In the genomic region with DNA sequence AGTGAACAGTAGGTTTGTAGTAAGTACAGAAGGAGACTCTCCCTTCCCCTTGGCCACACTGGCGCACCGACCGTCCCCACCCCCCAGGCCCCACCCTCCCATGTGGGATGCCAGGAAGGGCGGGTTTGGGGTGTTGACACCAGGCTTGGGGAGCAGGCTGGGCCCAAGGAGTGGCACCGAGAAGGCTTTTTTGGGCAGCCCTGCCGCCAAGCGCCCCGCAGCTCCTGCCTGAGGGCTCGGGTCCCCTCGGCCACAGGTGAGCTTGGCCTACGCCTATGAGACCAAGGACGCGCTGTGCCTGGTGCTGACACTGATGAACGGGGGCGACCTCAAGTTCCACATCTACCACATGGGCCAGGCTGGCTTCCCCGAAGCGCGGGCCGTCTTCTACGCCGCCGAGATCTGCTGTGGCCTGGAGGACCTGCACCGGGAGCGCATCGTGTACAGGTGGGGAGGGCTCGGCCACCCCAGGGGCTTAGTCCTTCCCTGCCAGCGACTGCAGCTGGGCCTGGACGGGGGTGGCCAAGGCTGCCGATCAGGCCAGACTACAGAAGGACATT, we compare ENCODE assay signal across 20 cellular contexts. TPM values are rescaled to one million over a fixed set of nuclear protein-coding genes. Genes with fewer than 3 reads are reported as not detected.
DNase-seq lines count a peak whose midpoint lies in the region; ATAC-seq, FAIRE-seq and TF ChIP-seq lines count a peak whose summit lies in the region.
"Had no signal": no experiment of that assay in that cellular context is flagged by ENCODE, and none has a peak within 500 bp of the region (broad histone marks: within the 10 kb centered on the region; RNA-seq: fewer than 3 reads in every experiment).

No MANE protein-coding gene starts in this region.

- peak overlapping the region; percentile 87 for H3K27ac ChIP-seq in CD4-positive, alpha-beta memory T cell (ENCODE audit: low read depth, low read length)
- peak overlapping the region; percentile 54 for H3K27ac ChIP-seq in keratinocyte (ENCODE audit: control insufficient read depth, insufficient read depth, low read length)
- H3K27ac ChIP-seq: foreskin keratinocyte, parathyroid adenoma had no signal

- dilution Hi-C loops in keratinocyte (cut with MboI; ENCODE audit: extremely low pct_ligation_motif_present, low sequenced_read_pairs): no loop called here

- no peak for DNase-seq in T-helper 2 cell treated with Interferon-gamma antibody and Interleukin-4, amounts not matched to agents 5 μg/mL and 100 μg/mL, for 36 hours (ENCODE audit: low spot score)
- DNase-seq in T-helper 2 cell: no peak
- DNase-seq in CD4-positive, alpha-beta memory T cell: no peak
- no peak for DNase-seq in activated CD8-positive, alpha-beta T cell treated with anti-CD3 and anti-CD28 coated beads for 36 hours
- DNase-seq in keratinocyte (ENCODE audit: low read depth, low spot score): no peak
- no peak for DNase-seq in COLO829 (ENCODE audit: low spot score)
- DNase-seq in HuH-7 (ENCODE audit: low spot score): no peak
- DNase-seq: aorta; foreskin keratinocyte; NCI-H446; SIG-M5; stimulated activated naive B cell treated with anti-CD40 and anti-IgM and Interleukin-4, amounts not matched to agents 10 μg/mL and 1 μg/mL and 100 μg/mL, for 72 hours; T-helper 9 cell; trophoblast cell had no signal

- peaks cover 53% of the 10 kb centered on the region for H3K4me1 Mint-ChIP-seq in T-helper 2 cell treated with Interferon-gamma antibody and Interleukin-4, amounts not matched to agents 5 μg/mL and 100 μg/mL, for 36 hours (ENCODE audit: low read depth)
- H3K4me1 Mint-ChIP-seq in CD4-positive, alpha-beta memory T cell: peaks cover 44 to 97% (median 65%) of the 10 kb centered on the region in 4 donors
- H3K4me1 Mint-ChIP-seq in activated CD8-positive, alpha-beta T cell treated with anti-CD3 and anti-CD28 coated beads for 36 hours (ENCODE audit: low read depth): peaks cover 74% of the 10 kb centered on the region

- H3K79me2 ChIP-seq in keratinocyte (ENCODE audit: control insufficient read depth, insufficient read depth, low read length): peaks cover 12% of the 10 kb centered on the region
- H3K79me2 ChIP-seq: parathyroid adenoma had no signal

- peaks cover 81% of the 10 kb centered on the region for H3K36me3 ChIP-seq in CD4-positive, alpha-beta memory T cell (ENCODE audit: insufficient read depth, low read length)
- H3K36me3 ChIP-seq in keratinocyte (ENCODE audit: control insufficient read depth in 2 of 2, extremely low read depth in 1 of 2, insufficient read depth in 2 of 2, low read length in 2 of 2): peaks cover 23 to 58% of the 10 kb centered on the region in 2 experiments

- FAIRE-seq in keratinocyte (lab: Jason Lieb, UNC): no peak

- H3K27ac Mint-ChIP-seq in T-helper 2 cell treated with Interferon-gamma antibody and Interleukin-4, amounts not matched to agents 5 μg/mL and 100 μg/mL, for 36 hours: peak overlapping the region; percentile 57
- H3K27ac Mint-ChIP-seq in CD4-positive, alpha-beta memory T cell: peak overlapping the region in 6 of 7 donors; percentile 37 to 96 (median 92)
- peak overlapping the region; percentile 98 for H3K27ac Mint-ChIP-seq in activated CD8-positive, alpha-beta T cell treated with anti-CD3 and anti-CD28 coated beads for 36 hours

- H3K4me1 ChIP-seq in CD4-positive, alpha-beta memory T cell (ENCODE audit: insufficient read depth, low read length): peaks cover 98% of the 10 kb centered on the region
- peaks cover 62% of the 10 kb centered on the region for H3K4me1 ChIP-seq in keratinocyte (ENCODE audit: control insufficient read depth, extremely low read depth, insufficient read depth, low read length)
- H3K4me1 ChIP-seq: parathyroid adenoma had no signal

- TF ChIP-seq CTCF in activated CD8-positive, alpha-beta T cell treated with anti-CD3 and anti-CD28 coated beads for 36 hours (IDR thresholded peaks at IDR 0.05): no peak
- no peak for TF ChIP-seq CTCF in keratinocyte (optimal IDR thresholded peaks at IDR 0.05 in 1 of 3, IDR thresholded peaks at IDR 0.05 in 1 of 3, conservative IDR thresholded peaks at IDR 0.05 in 1 of 3; ENCODE audit: extremely low read depth in 1 of 3, insufficient read depth in 2 of 3, low read length in 3 of 3)

- H3K27me3 Mint-ChIP-seq in T-helper 2 cell treated with Interferon-gamma antibody and Interleukin-4, amounts not matched to agents 5 μg/mL and 100 μg/mL, for 36 hours (ENCODE audit: low read depth): no peaks in the 10 kb centered on the region
- H3K27me3 Mint-ChIP-seq in CD4-positive, alpha-beta memory T cell: no peaks in the 10 kb centered on the region
- H3K27me3 Mint-ChIP-seq in activated CD8-positive, alpha-beta T cell treated with anti-CD3 and anti-CD28 coated beads for 36 hours: no peaks in the 10 kb centered on the region
- H3K27me3 Mint-ChIP-seq: stimulated activated naive B cell treated with anti-CD40 and anti-IgM and Interleukin-4, amounts not matched to agents 10 μg/mL and 1 μg/mL and 100 μg/mL, for 72 hours had no signal

- H4K20me1 ChIP-seq in keratinocyte (ENCODE audit: control insufficient read depth, extremely low read depth, insufficient read depth, low read length): no peaks in the 10 kb centered on the region

- no peaks in the 10 kb centered on the region for H3K9me3 Mint-ChIP-seq in T-helper 2 cell treated with Interferon-gamma antibody and Interleukin-4, amounts not matched to agents 5 μg/mL and 100 μg/mL, for 36 hours
- H3K9me3 Mint-ChIP-seq in CD4-positive, alpha-beta memory T cell: peaks cover 0 to 4% (median 0%) of the 10 kb centered on the region in 8 donors
- no peaks in the 10 kb centered on the region for H3K9me3 Mint-ChIP-seq in activated CD8-positive, alpha-beta T cell treated with anti-CD3 and anti-CD28 coated beads for 36 hours
- H3K9me3 Mint-ChIP-seq: CD14-positive monocyte; stimulated activated naive B cell treated with anti-CD40 and anti-IgM and Interleukin-4, amounts not matched to agents 10 μg/mL and 1 μg/mL and 100 μg/mL, for 72 hours had no signal

- no peak overlapping the region for H3K4me2 ChIP-seq in keratinocyte (ENCODE audit: control insufficient read depth, extremely low read depth, insufficient read depth, low read depth, low read length)

- CTCF ChIA-PET in CD4-positive, alpha-beta memory T cell (lab: Charles Lee; ENCODE audit: partially characterized antibody): interaction anchor here (0.8 to 14.2 kb wide), 4 partner anchors 12 to 43 kb away, joined by 3 to 307 read pairs (median 56); a partner anchor contains a TSS
- CTCF ChIA-PET in activated CD8-positive, alpha-beta T cell treated with anti-CD3 and anti-CD28 coated beads for 36 hours (lab: Charles Lee): interaction anchor here (1.2 to 7.0 kb wide), 5 partner anchors 20 to 115 kb away, joined by 3 to 71 read pairs (median 53); no protein-coding TSS in a partner anchor

- peak overlapping the region; percentile 47 for H3K9ac ChIP-seq in keratinocyte (ENCODE audit: control insufficient read depth, extremely low read depth, insufficient read depth, low read length)
- H3K9ac ChIP-seq: parathyroid adenoma had no signal

- intact Hi-C loops in CD4-positive, alpha-beta memory T cell (cut with micrococcal nuclease): loop anchor here (1.0 kb wide), 1 partner anchor 7 kb away; a partner anchor contains a TSS
- intact Hi-C loops in activated CD8-positive, alpha-beta T cell treated with anti-CD3 and anti-CD28 coated beads for 36 hours (cut with micrococcal nuclease): no loop called here

- POLR2A ChIA-PET in CD4-positive, alpha-beta memory T cell (lab: Charles Lee; ENCODE audit: partially characterized antibody): interaction anchor here (0.9 to 14.3 kb wide), 8 partner anchors 10 to 73 kb away, joined by 3 to 1171 read pairs (median 4); a partner anchor contains a TSS
- POLR2A ChIA-PET in activated CD8-positive, alpha-beta T cell treated with anti-CD3 and anti-CD28 coated beads for 36 hours (lab: Charles Lee): interaction anchor here (0.7 to 15.2 kb wide), 8 partner anchors 12 to 44 kb away, joined by 3 to 606 read pairs (median 8); a partner anchor contains a TSS

- H3K4me3 Mint-ChIP-seq in T-helper 2 cell treated with Interferon-gamma antibody and Interleukin-4, amounts not matched to agents 5 μg/mL and 100 μg/mL, for 36 hours: peak overlapping the region; percentile 38
- H3K4me3 Mint-ChIP-seq in CD4-positive, alpha-beta memory T cell: peak overlapping the region in 7 of 8 donors; percentile 44 to 86 (median 72)
- no peak overlapping the region for H3K4me3 Mint-ChIP-seq in activated CD8-positive, alpha-beta T cell treated with anti-CD3 and anti-CD28 coated beads for 36 hours
- H3K4me3 Mint-ChIP-seq: CD14-positive monocyte had no signal

- peaks cover 84% of the 10 kb centered on the region for H3K36me3 Mint-ChIP-seq in T-helper 2 cell treated with Interferon-gamma antibody and Interleukin-4, amounts not matched to agents 5 μg/mL and 100 μg/mL, for 36 hours (ENCODE audit: low read depth)
- peaks cover 66 to 77% of the 10 kb centered on the region in 2 donors for H3K36me3 Mint-ChIP-seq in CD4-positive, alpha-beta memory T cell
- peaks cover 87% of the 10 kb centered on the region for H3K36me3 Mint-ChIP-seq in activated CD8-positive, alpha-beta T cell treated with anti-CD3 and anti-CD28 coated beads for 36 hours (ENCODE audit: low read depth)

- no peaks in the 10 kb centered on the region for H3K27me3 ChIP-seq in CD4-positive, alpha-beta memory T cell (ENCODE audit: insufficient read depth, low read length)
- H3K27me3 ChIP-seq in keratinocyte (ENCODE audit: control insufficient read depth, extremely low read depth, insufficient read depth, low read length): no peaks in the 10 kb centered on the region
- H3K27me3 ChIP-seq: foreskin keratinocyte had no signal

- no peaks in the 10 kb centered on the region for H3K9me3 ChIP-seq in CD4-positive, alpha-beta memory T cell (ENCODE audit: control insufficient read depth in 1 of 2, low read length in 2 of 2)
- H3K9me3 ChIP-seq in keratinocyte (ENCODE audit: control insufficient read depth, low read depth, low read length): no peaks in the 10 kb centered on the region

- ATAC-seq in activated CD8-positive, alpha-beta T cell treated with anti-CD3 and anti-CD28 coated beads for 36 hours: no peak
- no peak for ATAC-seq in GM21723 (IDR thresholded peaks at IDR 0.05; ENCODE audit: unreplicated experiment)
- ATAC-seq: left lobe of liver; stimulated activated naive B cell treated with anti-CD40 and anti-IgM and Interleukin-4, amounts not matched to agents 10 μg/mL and 1 μg/mL and 100 μg/mL, for 72 hours had no signal

- no peaks in the 10 kb centered on the region for H3K9me1 ChIP-seq in keratinocyte (ENCODE audit: control insufficient read depth, extremely low read depth, insufficient read depth, low read length)

- no peak overlapping the region for H2AFZ ChIP-seq in keratinocyte (ENCODE audit: control insufficient read depth, low read length)
- H2AFZ ChIP-seq: parathyroid adenoma had no signal

- H3K4me3 ChIP-seq in CD4-positive, alpha-beta memory T cell (ENCODE audit: low read length in 2 of 2): no peak overlapping the region
- no peak overlapping the region for H3K4me3 ChIP-seq in keratinocyte (ENCODE audit: control insufficient read depth in 2 of 3, extremely low read depth in 1 of 3, insufficient read depth in 2 of 3, low read depth in 1 of 3, low read length in 3 of 3)
- H3K4me3 ChIP-seq: skin epidermis had no signal

RNA-seq across cellular contexts. Expression of a gene that starts 7.3 kb away (rescaled TPM):
- 100 to 1,000 TPM; 189 to 191 TPM for total RNA-seq in CD4-positive, alpha-beta memory T cell
- polyA plus RNA-seq in CD4-positive, alpha-beta memory T cell: 100 to 1,000 TPM in 1 of 2 donors, 10 to 100 TPM in 1; 72.4 to 203 TPM
- 100 to 1,000 TPM; 133 to 137 TPM for total RNA-seq in activated CD8-positive, alpha-beta T cell treated with anti-CD3 and anti-CD28 coated beads for 36 hours
- 23.4 to 38.5 TPM (median 29.9 TPM) in 3 replicates for polyA plus RNA-seq in keratinocyte
- polyA plus RNA-seq in keratinocyte (2011; ENCODE audit: low read depth): 8.5 TPM
- polyA plus RNA-seq in keratinocyte (2011; cell fraction: cytosol; rRNA removed): 17.7 and 37.1 TPM in 2 replicates
- 20.6 and 22.3 TPM in 2 replicates for polyA plus RNA-seq in keratinocyte (2011; cell fraction: nucleus; rRNA removed)
- polyA plus RNA-seq in keratinocyte (2012; ENCODE audit: low replicate concordance): 12.6 and 45.5 TPM in 2 replicates
- 20.8 to 36.8 TPM (median 32.9 TPM) in 3 replicates for polyA minus RNA-seq in keratinocyte
- 50.6 TPM for polyA minus RNA-seq in keratinocyte (2011; cell fraction: cytosol; rRNA and poly(A)+ RNA removed)
- 13.2 and 19.5 TPM in 2 replicates for polyA minus RNA-seq in keratinocyte (2011; cell fraction: nucleus; rRNA and poly(A)+ RNA removed)

RNA-seq across cellular contexts. Expression of a gene that starts 12.9 kb away (rescaled TPM):
- total RNA-seq in CD4-positive, alpha-beta memory T cell: 1 to 10 TPM; 5.2 to 7.2 TPM
- polyA plus RNA-seq in CD4-positive, alpha-beta memory T cell: 10 to 100 TPM; 14.3 to 17.8 TPM
- 10 to 100 TPM; 32.6 to 36.4 TPM for total RNA-seq in activated CD8-positive, alpha-beta T cell treated with anti-CD3 and anti-CD28 coated beads for 36 hours
- polyA plus RNA-seq in keratinocyte: 1.1 to 4.7 TPM (median 4.3 TPM) in 3 replicates
- 0.69 TPM for polyA plus RNA-seq in keratinocyte (2011; ENCODE audit: low read depth)
- 2.2 and 14.0 TPM in 2 replicates for polyA plus RNA-seq in keratinocyte (2011; cell fraction: cytosol; rRNA removed)
- polyA plus RNA-seq in keratinocyte (2011; cell fraction: nucleus; rRNA removed): 2.8 and 7.2 TPM in 2 replicates
- 2.0 and 7.7 TPM in 2 replicates for polyA plus RNA-seq in keratinocyte (2012; ENCODE audit: low replicate concordance)
- polyA minus RNA-seq in keratinocyte: 0.32 to 2.3 TPM (median 0.40 TPM) in 3 replicates
- 14.4 TPM for polyA minus RNA-seq in keratinocyte (2011; cell fraction: cytosol; rRNA and poly(A)+ RNA removed)
- polyA minus RNA-seq in keratinocyte (2011; cell fraction: nucleus; rRNA and poly(A)+ RNA removed): 2.2 and 3.4 TPM in 2 replicates

RNA-seq across cellular contexts. Expression of a gene that starts 24.4 kb away (rescaled TPM):
- not detected for total RNA-seq in CD4-positive, alpha-beta memory T cell
- polyA plus RNA-seq in CD4-positive, alpha-beta memory T cell: 1 to 10 TPM; 2.0 to 2.4 TPM
- 1 to 10 TPM; 7.9 TPM for total RNA-seq in activated CD8-positive, alpha-beta T cell treated with anti-CD3 and anti-CD28 coated beads for 36 hours
- 6.0 to 11.2 TPM (median 7.7 TPM) in 3 replicates for polyA plus RNA-seq in keratinocyte
- polyA plus RNA-seq in keratinocyte (2011; ENCODE audit: low read depth): 2.1 TPM
- 6.1 and 18.8 TPM in 2 replicates for polyA plus RNA-seq in keratinocyte (2011; cell fraction: cytosol; rRNA removed)
- 5.3 and 8.8 TPM in 2 replicates for polyA plus RNA-seq in keratinocyte (2011; cell fraction: nucleus; rRNA removed)
- 13.5 and 15.7 TPM in 2 replicates for polyA plus RNA-seq in keratinocyte (2012; ENCODE audit: low replicate concordance)
- 2.7 to 6.3 TPM (median 2.9 TPM) in 3 replicates for polyA minus RNA-seq in keratinocyte
- 20.7 TPM for polyA minus RNA-seq in keratinocyte (2011; cell fraction: cytosol; rRNA and poly(A)+ RNA removed)
- polyA minus RNA-seq in keratinocyte (2011; cell fraction: nucleus; rRNA and poly(A)+ RNA removed): 3.8 and 4.1 TPM in 2 replicates

RNA-seq across cellular contexts. Expression of a gene that starts 33.3 kb away (rescaled TPM):
- total RNA-seq in CD4-positive, alpha-beta memory T cell: not detected
- polyA plus RNA-seq in CD4-positive, alpha-beta memory T cell: not detected
- not detected for total RNA-seq in activated CD8-positive, alpha-beta T cell treated with anti-CD3 and anti-CD28 coated beads for 36 hours
- not detected in 3 replicates for polyA plus RNA-seq in keratinocyte
- polyA plus RNA-seq in keratinocyte (2011; ENCODE audit: low read depth): not detected
- polyA plus RNA-seq in keratinocyte (2011; cell fraction: cytosol; rRNA removed): not detected in 2 replicates
- not detected in 2 replicates for polyA plus RNA-seq in keratinocyte (2011; cell fraction: nucleus; rRNA removed)
- not detected in 2 replicates for polyA plus RNA-seq in keratinocyte (2012; ENCODE audit: low replicate concordance)
- not detected in 3 replicates for polyA minus RNA-seq in keratinocyte
- polyA minus RNA-seq in keratinocyte (2011; cell fraction: cytosol; rRNA and poly(A)+ RNA removed): not detected
- polyA minus RNA-seq in keratinocyte (2011; cell fraction: nucleus; rRNA and poly(A)+ RNA removed): not detected in 2 replicates
- total RNA-seq: aorta, foreskin keratinocyte, HT1080, left lobe of liver had no signal
- polyA plus RNA-seq: aorta, CD14-positive monocyte, foreskin keratinocyte had no signal

RNA-seq across cellular contexts. Expression of a gene that starts 39.7 kb away (rescaled TPM):
- total RNA-seq in CD4-positive, alpha-beta memory T cell: 1 to 10 TPM in 1 of 2 experiments, under 1 TPM in 1; 0.99 to 1.2 TPM
- under 1 TPM in 1 of 2 donors, not detected in 1; 0.49 TPM for polyA plus RNA-seq in CD4-positive, alpha-beta memory T cell
- total RNA-seq in activated CD8-positive, alpha-beta T cell treated with anti-CD3 and anti-CD28 coated beads for 36 hours: 100 to 1,000 TPM; 101 to 105 TPM
- polyA plus RNA-seq in keratinocyte: 57.2 to 73.4 TPM (median 59.4 TPM) in 3 replicates
- 72.5 TPM for polyA plus RNA-seq in keratinocyte (2011; ENCODE audit: low read depth)
- 22.6 and 62.3 TPM in 2 replicates for polyA plus RNA-seq in keratinocyte (2011; cell fraction: cytosol; rRNA removed)
- 107 and 138 TPM in 2 replicates for polyA plus RNA-seq in keratinocyte (2011; cell fraction: nucleus; rRNA removed)
- polyA plus RNA-seq in keratinocyte (2012; ENCODE audit: low replicate concordance): 24.6 and 97.5 TPM in 2 replicates
- 54.7 to 116 TPM (median 75.6 TPM) in 3 replicates for polyA minus RNA-seq in keratinocyte
- 127 TPM for polyA minus RNA-seq in keratinocyte (2011; cell fraction: cytosol; rRNA and poly(A)+ RNA removed)
- 50.9 and 67.5 TPM in 2 replicates for polyA minus RNA-seq in keratinocyte (2011; cell fraction: nucleus; rRNA and poly(A)+ RNA removed)

Comparison
In these comparisons a context has a peak if more than half of its experiments do, and no peak if none do; other contexts are left out.
1. RNA of a gene that starts 12.9 kb away (total RNA-seq): 32.6 to 36.4 TPM in activated CD8-positive, alpha-beta T cell treated with anti-CD3 and anti-CD28 coated beads for 36 hours; 5.2 to 7.2 TPM in CD4-positive, alpha-beta memory T cell; every median in the first group is over 4 times any median in the second.
2. RNA of a gene that starts 24.4 kb away (total RNA-seq): 7.9 TPM in activated CD8-positive, alpha-beta T cell treated with anti-CD3 and anti-CD28 coated beads for 36 hours; not detected in CD4-positive, alpha-beta memory T cell; every median in the first group is over 4 times any median in the second.
3. Peak in every context shown above with its lines, with median percentiles within 50 percentile points of each other: H3K27ac Mint-ChIP-seq.